Comparison of ENCODE assay signal across 7 cellular contexts in the genomic region with DNA sequence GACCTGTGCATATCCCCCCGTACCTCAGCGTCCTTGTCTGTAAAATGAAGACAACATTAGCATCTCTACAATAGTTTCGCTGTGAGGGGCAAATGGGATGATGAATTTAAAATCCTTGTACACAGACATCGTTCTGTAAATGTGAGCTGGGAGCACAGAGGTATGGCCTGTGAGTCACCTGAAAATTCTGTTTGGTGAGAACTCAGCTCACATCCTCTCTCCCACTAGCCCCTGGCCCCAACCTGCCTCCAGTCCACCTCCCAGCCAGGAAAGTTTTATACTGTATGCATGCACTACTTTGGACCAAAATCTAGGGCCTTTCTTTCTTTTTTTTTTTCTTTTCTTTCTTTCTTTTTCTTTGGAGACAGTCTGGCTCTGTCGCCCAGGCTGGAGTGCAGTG. TPM values are rescaled to one million over a fixed set of nuclear protein-coding genes. Genes with fewer than 3 reads are reported as not detected.
"Had no signal": no experiment of that assay in that cellular context is flagged by ENCODE, and none has a peak within 500 bp of the region (broad histone marks: within the 10 kb centered on the region; RNA-seq: fewer than 3 reads in every experiment).

No MANE protein-coding gene starts in this region.

- ATAC-seq: GM23338, K562 had no signal

- H2AFZ ChIP-seq: GM23338 had no signal

- H3K4me1 Mint-ChIP-seq: GM23338 had no signal

- H3K4me3 ChIP-seq: GM23338, K562 had no signal

- H3K4me3 Mint-ChIP-seq: GM23338, H9 had no signal

- H3K27ac Mint-ChIP-seq: GM23338, H9 had no signal

- DNase-seq: H9, HCEC 1CT, IMR-90, KG1 had no signal

- H3K4me2 ChIP-seq: GM23338 had no signal

RNA-seq across cellular contexts. Expression of gene IZUMO2, which starts 8.7 kb away (rescaled TPM):
- total RNA-seq: H9, HT-29, IMR-90, K562 had no signal
- polyA plus RNA-seq: IMR-90, K562 had no signal

RNA-seq across cellular contexts. Expression of gene MYH14, which starts 31.7 kb away (rescaled TPM):
- total RNA-seq: IMR-90 had no signal
- polyA plus RNA-seq: IMR-90 had no signal
